Comparison of ENCODE assay signal across 11 cellular contexts in genomic region chrX:41137589-41137988, GRCh38. TPM values are rescaled to one million over a fixed set of nuclear protein-coding genes. Genes with fewer than 3 reads are reported as not detected.
A peak's percentile ranks its signal among the peaks of the same experiment; 100 is the strongest.
DNase-seq lines count a peak whose midpoint lies in the region; ATAC-seq, FAIRE-seq and TF ChIP-seq lines count a peak whose summit lies in the region.
"Had no signal": no experiment of that assay in that cellular context is flagged by ENCODE, and none has a peak within 500 bp of the region (broad histone marks: within the 10 kb centered on the region; RNA-seq: fewer than 3 reads in every experiment).

No MANE protein-coding gene starts in this region.

- H3K27ac ChIP-seq in fibroblast of lung (ENCODE audit: insufficient read depth, low read length), result no peak overlapping the region
- H3K27ac ChIP-seq in ascending aorta, result no peak overlapping the region

- no peak overlapping the region for H3K9ac ChIP-seq in fibroblast of lung (ENCODE audit: insufficient read depth, low read length)

- intact Hi-C loops in natural killer cell (cut with micrococcal nuclease), result no loop called here
- intact Hi-C loops in ascending aorta (cut with DNase I), result no loop called here

- H3K4me1 ChIP-seq in fibroblast of lung (ENCODE audit: control insufficient read depth, extremely low read depth, insufficient read depth, low read length), result no peaks in the 10 kb centered on the region
- no peaks in the 10 kb centered on the region for H3K4me1 ChIP-seq in ascending aorta

- H2AFZ ChIP-seq in fibroblast of lung (ENCODE audit: low read length), result no peak overlapping the region

- peaks cover 7% of the 10 kb centered on the region for H3K36me3 Mint-ChIP-seq in natural killer cell
- H3K36me3 Mint-ChIP-seq in natural killer cell treated with Interleukin-12 subunit alpha and Interleukin-12 subunit beta and Interleukin-15 and Interleukin-18, amount 100 ng/mL, for 72 hours, result peaks cover 4% of the 10 kb centered on the region

- H3K79me2 ChIP-seq in fibroblast of lung (ENCODE audit: control insufficient read depth, insufficient read depth, low read length), result no peaks in the 10 kb centered on the region

- FAIRE-seq in frontal cortex (lab: Jason Lieb, UNC), result no peak

- no peaks in the 10 kb centered on the region for H3K9me3 Mint-ChIP-seq in natural killer cell
- H3K9me3 Mint-ChIP-seq in natural killer cell treated with Interleukin-12 subunit alpha and Interleukin-12 subunit beta and Interleukin-15 and Interleukin-18, amount 100 ng/mL, for 72 hours, result no peaks in the 10 kb centered on the region
- H3K9me3 Mint-ChIP-seq: activated CD4-positive, alpha-beta memory T cell treated with anti-CD3 and anti-CD28 coated beads for 36 hours had no signal

- H3K4me3 Mint-ChIP-seq in natural killer cell, result no peak overlapping the region
- H3K4me3 Mint-ChIP-seq in natural killer cell treated with Interleukin-12 subunit alpha and Interleukin-12 subunit beta and Interleukin-15 and Interleukin-18, amount 100 ng/mL, for 72 hours, result no peak overlapping the region
- H3K4me3 Mint-ChIP-seq: activated CD4-positive, alpha-beta memory T cell treated with anti-CD3 and anti-CD28 coated beads for 36 hours had no signal

- no peak overlapping the region for H3K4me2 ChIP-seq in fibroblast of lung (ENCODE audit: extremely low read depth, insufficient read depth, low read length)

- DNase-seq in natural killer cell (no peak), OCI-M1 (lab: John Stamatoyannopoulos, UW) (peak; percentile 13), fibroblast of lung (ENCODE audit: low read depth in 2 of 2) (peak; percentile 12 to 20), ascending aorta (ENCODE audit: low spot score in 2 of 2) (no peak), frontal cortex (ENCODE audit: low spot score in 2 of 2) (no peak), mucosa of gallbladder (ENCODE audit: low spot score) (no peak)
- DNase-seq in natural killer cell treated with Interleukin-12 subunit alpha and Interleukin-12 subunit beta and Interleukin-15 and Interleukin-18, amount 100 ng/mL, for 72 hours (ENCODE audit: low spot score), result no peak
- DNase-seq: activated CD4-positive, alpha-beta memory T cell treated with anti-CD3 and anti-CD28 coated beads for 36 hours; central memory CD4-positive, alpha-beta T cell; left ventricle myocardium superior had no signal

- ATAC-seq in natural killer cell (peak in 1 of 3 donors; percentile 37), HG02642 (IDR thresholded peaks at IDR 0.05; ENCODE audit: poor library complexity, unreplicated experiment) (no peak)
- ATAC-seq in natural killer cell treated with Interleukin-12 subunit alpha and Interleukin-12 subunit beta and Interleukin-15 and Interleukin-18, amount 100 ng/mL, for 72 hours, result no peak
- ATAC-seq: left ventricle myocardium superior had no signal

- H3K27ac Mint-ChIP-seq in natural killer cell, result no peak overlapping the region
- H3K27ac Mint-ChIP-seq in natural killer cell treated with Interleukin-12 subunit alpha and Interleukin-12 subunit beta and Interleukin-15 and Interleukin-18, amount 100 ng/mL, for 72 hours, result no peak overlapping the region
- H3K27ac Mint-ChIP-seq: activated CD4-positive, alpha-beta memory T cell treated with anti-CD3 and anti-CD28 coated beads for 36 hours had no signal

- H3K27me3 Mint-ChIP-seq in natural killer cell (ENCODE audit: low read depth in 2 of 2), result no peaks in the 10 kb centered on the region
- H3K27me3 Mint-ChIP-seq in natural killer cell treated with Interleukin-12 subunit alpha and Interleukin-12 subunit beta and Interleukin-15 and Interleukin-18, amount 100 ng/mL, for 72 hours, result no peaks in the 10 kb centered on the region
- H3K27me3 Mint-ChIP-seq: activated CD4-positive, alpha-beta memory T cell treated with anti-CD3 and anti-CD28 coated beads for 36 hours had no signal

- no peaks in the 10 kb centered on the region for H4K20me1 ChIP-seq in fibroblast of lung (ENCODE audit: control insufficient read depth, extremely low read depth, insufficient read depth, low read length)

- H3K9me3 ChIP-seq in fibroblast of lung (ENCODE audit: control insufficient read depth, insufficient read depth, low read depth, low read length), result no peaks in the 10 kb centered on the region
- no peaks in the 10 kb centered on the region for H3K9me3 ChIP-seq in ascending aorta

- H3K27me3 ChIP-seq in fibroblast of lung (ENCODE audit: control insufficient read depth, insufficient read depth, low read length) (no peaks in the 10 kb centered on the region), ascending aorta (no peaks in the 10 kb centered on the region)

- H3K4me3 ChIP-seq in fibroblast of lung (replicated peaks in 1 of 4; ENCODE audit: control extremely low read depth in 1 of 4, insufficient read depth in 1 of 4, low read depth in 3 of 4, low read length in 4 of 4) (no peak overlapping the region), ascending aorta (no peak overlapping the region)

- H3K4me1 Mint-ChIP-seq in natural killer cell, result peaks cover 0 to 17% of the 10 kb centered on the region in 2 donors
- H3K4me1 Mint-ChIP-seq in natural killer cell treated with Interleukin-12 subunit alpha and Interleukin-12 subunit beta and Interleukin-15 and Interleukin-18, amount 100 ng/mL, for 72 hours (ENCODE audit: low read depth in 2 of 2), result peaks cover 0 to 2% of the 10 kb centered on the region in 2 donors

- TF ChIP-seq CTCF in natural killer cell (IDR thresholded peaks at IDR 0.05) (peak; percentile 47), fibroblast of lung (conservative IDR thresholded peaks at IDR 0.05 in 1 of 2, IDR thresholded peaks at IDR 0.05 in 1 of 2; ENCODE audit: low read depth in 1 of 2, low read length in 2 of 2) (peak in 1 of 2 donors; percentile 30), ascending aorta (IDR thresholded peaks at IDR 0.05) (peak in 1 of 3 experiments; percentile 42)

- H3K36me3 ChIP-seq in fibroblast of lung (ENCODE audit: control insufficient read depth, insufficient read depth, low read length) (no peaks in the 10 kb centered on the region), ascending aorta (peaks cover 19 to 27% of the 10 kb centered on the region in 2 donors)

RNA-seq across cellular contexts. Expression of gene USP9X, which starts 52.3 kb away (rescaled TPM):
- total RNA-seq in natural killer cell, result 10 to 100 TPM; 76.3 to 87.4 (median 81.9) TPM
- total RNA-seq in natural killer cell treated with Interleukin-12 subunit alpha and Interleukin-12 subunit beta and Interleukin-15 and Interleukin-18, amount 100 ng/mL, for 72 hours, result 10 to 100 TPM; 48.3 to 66.5 TPM
- total RNA-seq in fibroblast of lung, result 98.4 and 161 TPM in 2 replicates
- 37.1 and 54.0 TPM in 2 replicates for polyA plus RNA-seq in fibroblast of lung
- 35.2 and 60.1 TPM in 2 replicates for polyA plus RNA-seq in fibroblast of lung (2012)
- 107 and 153 TPM in 2 replicates for polyA minus RNA-seq in fibroblast of lung (ENCODE audit: low replicate concordance)
- 23.7 TPM for total RNA-seq in ascending aorta
- total RNA-seq in frontal cortex, result 174 TPM
- total RNA-seq in mucosa of gallbladder, result 90.5 TPM

Comparison
In these comparisons a context has a peak if more than half of its experiments do, and no peak if none do; other contexts are left out.
1. DNase-seq: peak in OCI-M1 (single experiment) and fibroblast of lung (2 of 2); none in natural killer cell (single experiment), natural killer cell treated with Interleukin-12 subunit alpha and Interleukin-12 subunit beta and Interleukin-15 and Interleukin-18, amount 100 ng/mL, for 72 hours (single experiment), ascending aorta (0 of 2), frontal cortex (0 of 2) and mucosa of gallbladder (single experiment).